ENCODE assay signal across 1 cellular context in the genomic region with DNA sequence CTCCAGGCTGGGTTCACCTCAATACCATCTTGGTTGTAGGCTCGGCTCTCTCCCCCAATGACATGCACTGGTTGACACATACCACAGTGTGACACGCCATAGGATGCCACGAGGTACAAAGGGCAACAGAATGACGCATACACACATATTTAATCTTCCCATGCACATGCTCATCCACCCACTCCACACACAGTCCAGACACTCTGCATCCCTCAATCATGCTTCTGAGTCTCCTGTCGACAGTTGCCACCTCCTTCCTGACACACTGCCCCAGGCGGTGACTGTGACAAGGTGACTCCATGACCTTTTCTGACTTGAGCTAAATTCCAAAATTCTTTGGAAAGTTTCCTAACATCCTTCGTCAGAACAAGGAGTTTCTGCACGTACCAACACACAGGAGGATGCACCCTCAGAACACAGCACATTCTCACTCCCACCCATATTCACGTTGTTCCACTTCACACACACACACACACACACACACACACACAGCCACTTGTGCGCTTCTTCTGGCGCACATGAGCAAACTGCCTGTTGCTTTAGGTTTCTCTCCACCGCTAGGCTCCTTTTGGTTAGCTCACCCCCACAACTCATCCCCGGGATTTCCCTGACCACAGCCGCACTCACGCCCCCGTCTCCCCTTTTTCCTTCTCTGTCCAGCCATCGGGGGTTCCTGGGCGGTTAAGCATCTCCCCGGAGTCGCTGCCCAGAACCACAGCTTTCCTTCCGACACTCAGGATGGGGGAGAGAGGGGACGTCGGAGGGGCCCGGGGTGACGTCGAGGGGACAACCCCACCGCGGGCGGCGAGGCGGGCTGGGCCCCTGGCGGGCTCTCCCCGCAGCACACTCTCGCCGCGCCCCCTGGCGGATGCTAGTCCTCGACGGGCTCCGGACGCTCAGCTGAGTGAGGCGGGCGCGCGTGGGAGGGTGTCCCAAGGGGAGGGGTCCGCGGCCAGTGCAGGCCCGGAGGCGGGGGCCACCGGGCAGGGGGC.
TF ChIP-seq lines count a peak whose summit lies in the region.

No MANE protein-coding gene starts in this region.

TF ChIP-seq in H1, 55 proteins besides CTCF, POLR2A, EP300 and RAD21:
- TF ChIP-seq JUND (IDR thresholded peaks at IDR 0.05; ENCODE audit: low read length) = no peak
- no peak for TF ChIP-seq POLR2AphosphoS5 (IDR thresholded peaks at IDR 0.05; ENCODE audit: low read depth, low read length)
- TF ChIP-seq KDM4A (IDR thresholded peaks at IDR 0.05; ENCODE audit: low read depth, low read length, severe bottlenecking) = no peak
- TF ChIP-seq GABPA (IDR thresholded peaks at IDR 0.05; ENCODE audit: borderline replicate concordance, insufficient read depth, low read length) = no peak
- no peak for TF ChIP-seq SP4 (IDR thresholded peaks at IDR 0.05; ENCODE audit: low read length)
- no peak for TF ChIP-seq HDAC6 (IDR thresholded peaks at IDR 0.05; ENCODE audit: low read depth, low read length)
- no peak for TF ChIP-seq EZH2 (IDR thresholded peaks at IDR 0.05; ENCODE audit: low read depth, low read length, severe bottlenecking)
- TF ChIP-seq ASH2L (IDR thresholded peaks at IDR 0.05; ENCODE audit: low read length) = no peak
- TF ChIP-seq RBBP5 (IDR thresholded peaks at IDR 0.05; ENCODE audit: borderline replicate concordance, low read depth, low read length) = no peak
- no peak for TF ChIP-seq SAP30 (IDR thresholded peaks at IDR 0.05; ENCODE audit: insufficient read depth, insufficient replicate concordance, low read length)
- TF ChIP-seq, protein P1, sequence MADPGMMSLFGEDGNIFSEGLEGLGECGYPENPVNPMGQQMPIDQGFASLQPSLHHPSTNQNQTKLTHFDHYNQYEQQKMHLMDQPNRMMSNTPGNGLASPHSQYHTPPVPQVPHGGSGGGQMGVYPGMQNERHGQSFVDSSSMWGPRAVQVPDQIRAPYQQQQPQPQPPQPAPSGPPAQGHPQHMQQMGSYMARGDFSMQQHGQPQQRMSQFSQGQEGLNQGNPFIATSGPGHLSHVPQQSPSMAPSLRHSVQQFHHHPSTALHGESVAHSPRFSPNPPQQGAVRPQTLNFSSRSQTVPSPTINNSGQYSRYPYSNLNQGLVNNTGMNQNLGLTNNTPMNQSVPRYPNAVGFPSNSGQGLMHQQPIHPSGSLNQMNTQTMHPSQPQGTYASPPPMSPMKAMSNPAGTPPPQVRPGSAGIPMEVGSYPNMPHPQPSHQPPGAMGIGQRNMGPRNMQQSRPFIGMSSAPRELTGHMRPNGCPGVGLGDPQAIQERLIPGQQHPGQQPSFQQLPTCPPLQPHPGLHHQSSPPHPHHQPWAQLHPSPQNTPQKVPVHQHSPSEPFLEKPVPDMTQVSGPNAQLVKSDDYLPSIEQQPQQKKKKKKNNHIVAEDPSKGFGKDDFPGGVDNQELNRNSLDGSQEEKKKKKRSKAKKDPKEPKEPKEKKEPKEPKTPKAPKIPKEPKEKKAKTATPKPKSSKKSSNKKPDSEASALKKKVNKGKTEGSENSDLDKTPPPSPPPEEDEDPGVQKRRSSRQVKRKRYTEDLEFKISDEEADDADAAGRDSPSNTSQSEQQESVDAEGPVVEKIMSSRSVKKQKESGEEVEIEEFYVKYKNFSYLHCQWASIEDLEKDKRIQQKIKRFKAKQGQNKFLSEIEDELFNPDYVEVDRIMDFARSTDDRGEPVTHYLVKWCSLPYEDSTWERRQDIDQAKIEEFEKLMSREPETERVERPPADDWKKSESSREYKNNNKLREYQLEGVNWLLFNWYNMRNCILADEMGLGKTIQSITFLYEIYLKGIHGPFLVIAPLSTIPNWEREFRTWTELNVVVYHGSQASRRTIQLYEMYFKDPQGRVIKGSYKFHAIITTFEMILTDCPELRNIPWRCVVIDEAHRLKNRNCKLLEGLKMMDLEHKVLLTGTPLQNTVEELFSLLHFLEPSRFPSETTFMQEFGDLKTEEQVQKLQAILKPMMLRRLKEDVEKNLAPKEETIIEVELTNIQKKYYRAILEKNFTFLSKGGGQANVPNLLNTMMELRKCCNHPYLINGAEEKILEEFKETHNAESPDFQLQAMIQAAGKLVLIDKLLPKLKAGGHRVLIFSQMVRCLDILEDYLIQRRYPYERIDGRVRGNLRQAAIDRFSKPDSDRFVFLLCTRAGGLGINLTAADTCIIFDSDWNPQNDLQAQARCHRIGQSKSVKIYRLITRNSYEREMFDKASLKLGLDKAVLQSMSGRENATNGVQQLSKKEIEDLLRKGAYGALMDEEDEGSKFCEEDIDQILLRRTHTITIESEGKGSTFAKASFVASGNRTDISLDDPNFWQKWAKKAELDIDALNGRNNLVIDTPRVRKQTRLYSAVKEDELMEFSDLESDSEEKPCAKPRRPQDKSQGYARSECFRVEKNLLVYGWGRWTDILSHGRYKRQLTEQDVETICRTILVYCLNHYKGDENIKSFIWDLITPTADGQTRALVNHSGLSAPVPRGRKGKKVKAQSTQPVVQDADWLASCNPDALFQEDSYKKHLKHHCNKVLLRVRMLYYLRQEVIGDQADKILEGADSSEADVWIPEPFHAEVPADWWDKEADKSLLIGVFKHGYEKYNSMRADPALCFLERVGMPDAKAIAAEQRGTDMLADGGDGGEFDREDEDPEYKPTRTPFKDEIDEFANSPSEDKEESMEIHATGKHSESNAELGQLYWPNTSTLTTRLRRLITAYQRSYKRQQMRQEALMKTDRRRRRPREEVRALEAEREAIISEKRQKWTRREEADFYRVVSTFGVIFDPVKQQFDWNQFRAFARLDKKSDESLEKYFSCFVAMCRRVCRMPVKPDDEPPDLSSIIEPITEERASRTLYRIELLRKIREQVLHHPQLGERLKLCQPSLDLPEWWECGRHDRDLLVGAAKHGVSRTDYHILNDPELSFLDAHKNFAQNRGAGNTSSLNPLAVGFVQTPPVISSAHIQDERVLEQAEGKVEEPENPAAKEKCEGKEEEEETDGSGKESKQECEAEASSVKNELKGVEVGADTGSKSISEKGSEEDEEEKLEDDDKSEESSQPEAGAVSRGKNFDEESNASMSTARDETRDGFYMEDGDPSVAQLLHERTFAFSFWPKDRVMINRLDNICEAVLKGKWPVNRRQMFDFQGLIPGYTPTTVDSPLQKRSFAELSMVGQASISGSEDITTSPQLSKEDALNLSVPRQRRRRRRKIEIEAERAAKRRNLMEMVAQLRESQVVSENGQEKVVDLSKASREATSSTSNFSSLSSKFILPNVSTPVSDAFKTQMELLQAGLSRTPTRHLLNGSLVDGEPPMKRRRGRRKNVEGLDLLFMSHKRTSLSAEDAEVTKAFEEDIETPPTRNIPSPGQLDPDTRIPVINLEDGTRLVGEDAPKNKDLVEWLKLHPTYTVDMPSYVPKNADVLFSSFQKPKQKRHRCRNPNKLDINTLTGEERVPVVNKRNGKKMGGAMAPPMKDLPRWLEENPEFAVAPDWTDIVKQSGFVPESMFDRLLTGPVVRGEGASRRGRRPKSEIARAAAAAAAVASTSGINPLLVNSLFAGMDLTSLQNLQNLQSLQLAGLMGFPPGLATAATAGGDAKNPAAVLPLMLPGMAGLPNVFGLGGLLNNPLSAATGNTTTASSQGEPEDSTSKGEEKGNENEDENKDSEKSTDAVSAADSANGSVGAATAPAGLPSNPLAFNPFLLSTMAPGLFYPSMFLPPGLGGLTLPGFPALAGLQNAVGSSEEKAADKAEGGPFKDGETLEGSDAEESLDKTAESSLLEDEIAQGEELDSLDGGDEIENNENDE (IDR thresholded peaks at IDR 0.05; ENCODE audit: insufficient replicate concordance, low read length) = no peak
- no peak for TF ChIP-seq SRF (IDR thresholded peaks at IDR 0.05; ENCODE audit: low read depth, low read length)
- peak; percentile 82 for TF ChIP-seq BACH1 (IDR thresholded peaks at IDR 0.05; ENCODE audit: low read length)
- TF ChIP-seq CBX5 (IDR thresholded peaks at IDR 0.05; ENCODE audit: low read depth, low read length) = no peak
- no peak for TF ChIP-seq RNF2 (IDR thresholded peaks at IDR 0.05; ENCODE audit: borderline replicate concordance, low read depth, low read length, missing control alignments, poor library complexity, severe bottlenecking)
- no peak for TF ChIP-seq TAF7 (optimal IDR thresholded peaks at IDR 0.05; ENCODE audit: borderline replicate concordance, low read depth, low read length)
- TF ChIP-seq TAF1 (IDR thresholded peaks at IDR 0.05; ENCODE audit: low read depth, low read length) = no peak
- TF ChIP-seq, protein P2, sequence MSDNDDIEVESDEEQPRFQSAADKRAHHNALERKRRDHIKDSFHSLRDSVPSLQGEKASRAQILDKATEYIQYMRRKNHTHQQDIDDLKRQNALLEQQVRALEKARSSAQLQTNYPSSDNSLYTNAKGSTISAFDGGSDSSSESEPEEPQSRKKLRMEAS (IDR thresholded peaks at IDR 0.05) = 0 out of 2 replicates have a peak, but pooled peaks have one; percentile 32
- no peak for TF ChIP-seq RFX5 (IDR thresholded peaks at IDR 0.05; ENCODE audit: borderline replicate concordance, low read depth, low read length)
- TF ChIP-seq CBX8 (IDR thresholded peaks at IDR 0.05; ENCODE audit: borderline replicate concordance, low read depth, low read length) = no peak
- no peak for TF ChIP-seq NANOG (IDR thresholded peaks at IDR 0.05; ENCODE audit: insufficient read depth, low read depth, low read length, poor library complexity, severe bottlenecking)
- no peak for TF ChIP-seq CHD2 (IDR thresholded peaks at IDR 0.05; ENCODE audit: low read length)
- TF ChIP-seq KDM5A (IDR thresholded peaks at IDR 0.05; ENCODE audit: low read length) = no peak
- 0 out of 2 replicates have a peak, but pooled peaks have one; percentile 55 for TF ChIP-seq KDM1A (IDR thresholded peaks at IDR 0.05; ENCODE audit: borderline replicate concordance, low read length)
- TF ChIP-seq JUN (IDR thresholded peaks at IDR 0.05; ENCODE audit: low read depth, low read length) = no peak
- TF ChIP-seq CTBP2 (IDR thresholded peaks at IDR 0.05; ENCODE audit: borderline replicate concordance, insufficient read depth, insufficient read length, low read length) = no peak
- TF ChIP-seq EGR1 (IDR thresholded peaks at IDR 0.05; ENCODE audit: borderline replicate concordance, low read depth, low read length) = 0 out of 2 replicates have a peak, but pooled peaks have one; percentile 20
- TF ChIP-seq NRF1 (IDR thresholded peaks at IDR 0.05; ENCODE audit: low read depth, low read length) = no peak
- TF ChIP-seq TEAD4 (IDR thresholded peaks at IDR 0.05; ENCODE audit: low read depth, low read length) = no peak
- TF ChIP-seq, protein P3, sequence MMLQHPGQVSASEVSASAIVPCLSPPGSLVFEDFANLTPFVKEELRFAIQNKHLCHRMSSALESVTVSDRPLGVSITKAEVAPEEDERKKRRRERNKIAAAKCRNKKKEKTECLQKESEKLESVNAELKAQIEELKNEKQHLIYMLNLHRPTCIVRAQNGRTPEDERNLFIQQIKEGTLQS (IDR thresholded peaks at IDR 0.05; ENCODE audit: insufficient read depth, low read depth, low read length) = 0 out of 2 replicates have a peak, but pooled peaks have one; percentile 20
- TF ChIP-seq SIN3A (conservative IDR thresholded peaks at IDR 0.05 in 1 of 2, IDR thresholded peaks at IDR 0.05 in 1 of 2; ENCODE audit: low read depth in 1 of 2, low read length in 2 of 2) = no peak
- no peak for TF ChIP-seq SIRT6 (IDR thresholded peaks at IDR 0.05; ENCODE audit: low read length)
- TF ChIP-seq TBP (IDR thresholded peaks at IDR 0.05; ENCODE audit: low read depth, low read length) = no peak
- TF ChIP-seq YY1 (IDR thresholded peaks at IDR 0.05; ENCODE audit: low read depth, low read length) = no peak
- no peak for TF ChIP-seq BRCA1 (IDR thresholded peaks at IDR 0.05; ENCODE audit: low read depth, low read length)
- no peak for TF ChIP-seq BCL11A (IDR thresholded peaks at IDR 0.05; ENCODE audit: low read depth in 2 of 2, low read length in 2 of 2)
- peak; percentile 13; the same call in 1 of the 2 replicates for TF ChIP-seq CREB1 (IDR thresholded peaks at IDR 0.05)
- TF ChIP-seq PHF8 (conservative IDR thresholded peaks at IDR 0.05; ENCODE audit: low read depth, low read length) = no peak
- TF ChIP-seq CHD1 (IDR thresholded peaks at IDR 0.05; ENCODE audit: low read depth, low read length) = no peak
- TF ChIP-seq POU5F1 (IDR thresholded peaks at IDR 0.05; ENCODE audit: low read depth, low read length) = no peak
- TF ChIP-seq, protein P4, sequence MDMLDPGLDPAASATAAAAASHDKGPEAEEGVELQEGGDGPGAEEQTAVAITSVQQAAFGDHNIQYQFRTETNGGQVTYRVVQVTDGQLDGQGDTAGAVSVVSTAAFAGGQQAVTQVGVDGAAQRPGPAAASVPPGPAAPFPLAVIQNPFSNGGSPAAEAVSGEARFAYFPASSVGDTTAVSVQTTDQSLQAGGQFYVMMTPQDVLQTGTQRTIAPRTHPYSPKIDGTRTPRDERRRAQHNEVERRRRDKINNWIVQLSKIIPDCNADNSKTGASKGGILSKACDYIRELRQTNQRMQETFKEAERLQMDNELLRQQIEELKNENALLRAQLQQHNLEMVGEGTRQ (IDR thresholded peaks at IDR 0.05; ENCODE audit: low read length) = no peak
- no peak for TF ChIP-seq MAFK (IDR thresholded peaks at IDR 0.05; ENCODE audit: low read depth, low read length)
- TF ChIP-seq TCF12 (IDR thresholded peaks at IDR 0.05; ENCODE audit: low read depth, low read length) = no peak
- TF ChIP-seq, protein P5, sequence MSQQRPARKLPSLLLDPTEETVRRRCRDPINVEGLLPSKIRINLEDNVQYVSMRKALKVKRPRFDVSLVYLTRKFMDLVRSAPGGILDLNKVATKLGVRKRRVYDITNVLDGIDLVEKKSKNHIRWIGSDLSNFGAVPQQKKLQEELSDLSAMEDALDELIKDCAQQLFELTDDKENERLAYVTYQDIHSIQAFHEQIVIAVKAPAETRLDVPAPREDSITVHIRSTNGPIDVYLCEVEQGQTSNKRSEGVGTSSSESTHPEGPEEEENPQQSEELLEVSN (IDR thresholded peaks at IDR 0.05) = no peak; the same call in 1 of the 2 replicates
- TF ChIP-seq, protein P6, sequence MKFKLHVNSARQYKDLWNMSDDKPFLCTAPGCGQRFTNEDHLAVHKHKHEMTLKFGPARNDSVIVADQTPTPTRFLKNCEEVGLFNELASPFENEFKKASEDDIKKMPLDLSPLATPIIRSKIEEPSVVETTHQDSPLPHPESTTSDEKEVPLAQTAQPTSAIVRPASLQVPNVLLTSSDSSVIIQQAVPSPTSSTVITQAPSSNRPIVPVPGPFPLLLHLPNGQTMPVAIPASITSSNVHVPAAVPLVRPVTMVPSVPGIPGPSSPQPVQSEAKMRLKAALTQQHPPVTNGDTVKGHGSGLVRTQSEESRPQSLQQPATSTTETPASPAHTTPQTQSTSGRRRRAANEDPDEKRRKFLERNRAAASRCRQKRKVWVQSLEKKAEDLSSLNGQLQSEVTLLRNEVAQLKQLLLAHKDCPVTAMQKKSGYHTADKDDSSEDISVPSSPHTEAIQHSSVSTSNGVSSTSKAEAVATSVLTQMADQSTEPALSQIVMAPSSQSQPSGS (IDR thresholded peaks at IDR 0.05; ENCODE audit: low read length) = no peak
- TF ChIP-seq FOSL1 (IDR thresholded peaks at IDR 0.05; ENCODE audit: insufficient read depth, low read depth, low read length) = no peak
- no peak for TF ChIP-seq SUZ12 (IDR thresholded peaks at IDR 0.05; ENCODE audit: low read length)
- peak; percentile 56 to 91; a peak in 2 of 4 replicates for TF ChIP-seq HDAC2 (IDR thresholded peaks at IDR 0.05; ENCODE audit: borderline replicate concordance in 1 of 2, low read depth in 2 of 2, low read length in 2 of 2)
- TF ChIP-seq SIX5 (IDR thresholded peaks at IDR 0.05; ENCODE audit: low read depth, low read length) = no peak
- no peak for TF ChIP-seq RXRA (IDR thresholded peaks at IDR 0.05; ENCODE audit: insufficient read depth, low read depth, low read length)
- no peak for TF ChIP-seq SP2 (IDR thresholded peaks at IDR 0.05; ENCODE audit: low read length)
- TF ChIP-seq CEBPB (IDR thresholded peaks at IDR 0.05; ENCODE audit: low read depth, low read length) = no peak
- no peak for TF ChIP-seq ZNF274 (IDR thresholded peaks at IDR 0.05; ENCODE audit: borderline replicate concordance, extremely low read depth, low read length)
- no peak for TF ChIP-seq GTF2F1 (IDR thresholded peaks at IDR 0.05; ENCODE audit: borderline replicate concordance, low read depth, low read length)
- no peak for TF ChIP-seq SP1 (IDR thresholded peaks at IDR 0.05; ENCODE audit: low read depth, low read length)
TF ChIP-seq in H1: peak in this region for 7.
